25 cellular contexts compared by ENCODE assay signal in genomic region chr4:123315617-123316016, GRCh38.
"Had no signal": no experiment of that assay in that cellular context is flagged by ENCODE, and none has a peak within 500 bp of the region (broad histone marks: within the 10 kb centered on the region; RNA-seq: fewer than 3 reads in every experiment).

No MANE protein-coding gene starts in this region.

- DNase-seq: activated B cell treated with CpG ODN at 0.5 μM for 24 hours; activated CD4-positive, alpha-beta T cell treated with anti-CD3 and anti-CD28 coated beads for 1 hour; activated CD4-positive, alpha-beta T cell treated with anti-CD3 and anti-CD28 coated beads, Interleukin-2, amount 10 ng/mL, durations not matched to agents 24 days and 14 days; activated CD4-positive, alpha-beta T cell treated with anti-CD3 and anti-CD28 coated beads, Interleukin-2, amount 50 U/mL, for 48 hours; activated CD8-positive, alpha-beta memory T cell treated with anti-CD3 and anti-CD28 coated beads, Interleukin-2, amount 10 ng/mL, durations not matched to agents 7 days and 5 days; activated effector memory CD4-positive, alpha-beta T cell treated with Interleukin-2 at 50 U/mL for 16 hours; activated naive CD4-positive, alpha-beta T cell; activated T-cell treated with anti-CD3 and anti-CD28 coated beads, Interleukin-2, amount 50 U/mL, for 24 hours; amniotic stem cell; body of pancreas; central memory CD4-positive, alpha-beta T cell; Kasumi-1; NCI-H1417 treated with DMSO at 0.1 percent for 48 hours; NCI-H1694; NCI-H2081; NCI-H510A treated with DMSO at 0.1 percent for 48 hours; NCI-H69; NK-92 treated with Interleukin-12 subunit alpha and Interleukin-12 subunit beta, amount 100 ng/mL, for 24 hours; OCI-M1; SHP77 treated with DMSO at 0.1 percent for 48 hours; T-helper 9 cell had no signal

- H3K4me1 Mint-ChIP-seq: activated CD4-positive, alpha-beta T cell treated with anti-CD3 and anti-CD28 coated beads, Interleukin-2, amount 10 ng/mL, durations not matched to agents 24 days and 14 days; activated CD8-positive, alpha-beta memory T cell treated with anti-CD3 and anti-CD28 coated beads, Interleukin-2, amount 10 ng/mL, durations not matched to agents 7 days and 5 days; activated naive CD4-positive, alpha-beta T cell treated with anti-CD3 and anti-CD28 coated beads, Interleukin-2, amount 50 U/mL, for 24 hours had no signal

- H3K27ac ChIP-seq: ascending aorta, body of pancreas had no signal

- H3K4me1 ChIP-seq: ascending aorta, body of pancreas had no signal

- H3K9me3 ChIP-seq: body of pancreas had no signal

- H3K27me3 ChIP-seq: ascending aorta, body of pancreas had no signal

- H3K27ac Mint-ChIP-seq: activated B cell treated with CpG ODN at 0.5 μM for 24 hours; activated CD4-positive, alpha-beta T cell treated with anti-CD3 and anti-CD28 coated beads, Interleukin-2, amount 10 ng/mL, durations not matched to agents 24 days and 14 days; activated CD8-positive, alpha-beta memory T cell treated with anti-CD3 and anti-CD28 coated beads, Interleukin-2, amount 10 ng/mL, durations not matched to agents 7 days and 5 days; activated naive CD4-positive, alpha-beta T cell treated with anti-CD3 and anti-CD28 coated beads, Interleukin-2, amount 50 U/mL, for 24 hours; activated T-cell treated with anti-CD3 and anti-CD28 coated beads, Interleukin-2, amount 50 U/mL, for 24 hours; activated T-helper 1 cell treated with anti-CD3 and anti-CD28 coated beads, Interleukin-12 subunit alpha, Interleukin-12 subunit beta, Interleukin-2, Interleukin-4 antibody, amounts not matched to agents 30 ng/mL and 10 ng/mL and 1 ng/mL, durations not matched to agents 14 hours and 24 hours and 36 hours; T-helper 1 cell treated with Interleukin-12 subunit alpha and Interleukin-12 subunit beta and Interleukin-4 antibody, amounts not matched to agents 30 μg/mL and 1 μg/mL, for 36 hours had no signal

- H3K4me3 ChIP-seq: ascending aorta, body of pancreas had no signal

- H3K4me3 Mint-ChIP-seq: activated B cell treated with CpG ODN at 0.5 μM for 24 hours; activated CD4-positive, alpha-beta T cell treated with anti-CD3 and anti-CD28 coated beads, Interleukin-2, amount 10 ng/mL, durations not matched to agents 24 days and 14 days; activated CD8-positive, alpha-beta memory T cell treated with anti-CD3 and anti-CD28 coated beads, Interleukin-2, amount 10 ng/mL, durations not matched to agents 7 days and 5 days; activated naive CD4-positive, alpha-beta T cell treated with anti-CD3 and anti-CD28 coated beads, Interleukin-2, amount 50 U/mL, for 24 hours; activated T-cell treated with anti-CD3 and anti-CD28 coated beads, Interleukin-2, amount 50 U/mL, for 24 hours; activated T-helper 1 cell treated with anti-CD3 and anti-CD28 coated beads, Interleukin-12 subunit alpha, Interleukin-12 subunit beta, Interleukin-2, Interleukin-4 antibody, amounts not matched to agents 30 ng/mL and 10 ng/mL and 1 ng/mL, durations not matched to agents 14 hours and 24 hours and 36 hours; T-helper 1 cell treated with Interleukin-12 subunit alpha and Interleukin-12 subunit beta and Interleukin-4 antibody, amounts not matched to agents 30 μg/mL and 1 μg/mL, for 36 hours had no signal

- H3K27me3 Mint-ChIP-seq: activated B cell treated with CpG ODN at 0.5 μM for 24 hours; activated CD4-positive, alpha-beta T cell treated with anti-CD3 and anti-CD28 coated beads, Interleukin-2, amount 10 ng/mL, durations not matched to agents 24 days and 14 days; activated CD8-positive, alpha-beta memory T cell treated with anti-CD3 and anti-CD28 coated beads, Interleukin-2, amount 10 ng/mL, durations not matched to agents 7 days and 5 days; activated naive CD4-positive, alpha-beta T cell treated with anti-CD3 and anti-CD28 coated beads, Interleukin-2, amount 50 U/mL, for 24 hours; activated T-cell treated with anti-CD3 and anti-CD28 coated beads, Interleukin-2, amount 50 U/mL, for 24 hours had no signal

- H3K36me3 ChIP-seq: ascending aorta had no signal

- ATAC-seq: activated CD8-positive, alpha-beta memory T cell treated with anti-CD3 and anti-CD28 coated beads, Interleukin-2, amount 10 ng/mL, durations not matched to agents 7 days and 5 days; body of pancreas had no signal
